ENCODE assay signal across 1 cellular context in genomic region chr6:167996424-167997199, GRCh38.
TF ChIP-seq lines count a peak whose summit lies in the region.

No MANE protein-coding gene starts in this region.

TF ChIP-seq in GM23338, 12 proteins besides CTCF, POLR2A, EP300 and RAD21 (continued from another document):
- TF ChIP-seq ZNF462 (CRISPR knock-in tag; IDR thresholded peaks at IDR 0.05) (no peak), NANOG (IDR thresholded peaks at IDR 0.05; ENCODE audit: borderline replicate concordance) (no peak), CREB1 (CRISPR knock-in tag; IDR thresholded peaks at IDR 0.05; ENCODE audit: low read depth) (no peak), EZH2 (IDR thresholded peaks at IDR 0.05; ENCODE audit: low read depth, unreplicated experiment) (no peak), REST (IDR thresholded peaks at IDR 0.05; ENCODE audit: unreplicated experiment) (no peak)
TF ChIP-seq in GM23338: peak in this region for 0.
